In the genomic region with DNA sequence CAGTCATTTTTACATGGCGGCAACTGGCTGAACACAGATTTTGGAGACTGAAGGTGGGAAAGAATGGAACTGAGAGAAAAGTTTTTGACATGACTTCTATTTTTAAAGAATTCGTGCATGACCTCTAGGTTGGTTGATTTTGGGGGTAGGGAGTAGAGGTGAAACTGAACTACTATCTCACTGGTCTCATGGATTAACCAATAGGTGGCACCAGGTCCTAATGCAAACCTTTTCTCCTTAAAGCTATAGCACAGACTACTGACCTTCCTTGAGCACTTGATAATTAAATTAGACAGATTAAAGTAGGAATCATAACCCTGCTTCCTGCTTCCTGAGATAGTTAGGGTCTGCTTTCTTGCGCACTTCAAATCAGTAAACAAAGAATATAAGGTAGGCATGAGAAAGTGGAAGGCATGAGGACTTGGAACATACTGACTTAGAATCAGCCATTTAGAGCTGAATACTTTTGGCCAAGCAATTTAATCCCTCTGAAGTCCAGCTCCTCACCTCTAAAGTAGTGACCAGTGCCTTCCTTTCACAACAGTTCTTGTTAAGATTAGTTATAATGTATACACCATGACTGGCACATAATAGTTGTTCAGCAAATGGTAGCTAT, we compare ENCODE assay signal across 10 cellular contexts.
A peak's percentile ranks its signal among the peaks of the same experiment; 100 is the strongest.
DNase-seq lines count a peak whose midpoint lies in the region; ATAC-seq, FAIRE-seq and TF ChIP-seq lines count a peak whose summit lies in the region.
"Had no signal": no experiment of that assay in that cellular context is flagged by ENCODE, and none has a peak within 500 bp of the region (broad histone marks: within the 10 kb centered on the region; RNA-seq: fewer than 3 reads in every experiment).

No MANE protein-coding gene starts in this region.

- DNase-seq in D721Med (ENCODE audit: insufficient read length, low spot score) (no peak), HT1080 (ENCODE audit: low read depth) (peak; percentile 54), kidney epithelial cell (ENCODE audit: low read depth) (no peak), lower leg skin (ENCODE audit: low spot score in 2 of 2) (no peak), NCI-H1048 (lab: John Stamatoyannopoulos, UW) (no peak)
- no peak for DNase-seq in activated CD8-positive, alpha-beta T cell treated with anti-CD3 and anti-CD28 coated beads for 36 hours
- DNase-seq: activated B cell treated with CpG ODN at 0.5 μM for 24 hours had no signal

- FAIRE-seq in D721Med (lab: Jason Lieb, UNC) = peak; percentile 38

- peak; percentile 55 for TF ChIP-seq CTCF in D721Med (IDR thresholded peaks at IDR 0.05; ENCODE audit: insufficient read depth, missing control alignments)
- peak; percentile 50 for TF ChIP-seq CTCF in kidney epithelial cell (IDR thresholded peaks at IDR 0.05; ENCODE audit: insufficient read depth, low read length, poor library complexity, severe bottlenecking)
- TF ChIP-seq CTCF in activated CD8-positive, alpha-beta T cell treated with anti-CD3 and anti-CD28 coated beads for 36 hours (IDR thresholded peaks at IDR 0.05) = no peak
- no peak for TF ChIP-seq CTCF in lower leg skin (IDR thresholded peaks at IDR 0.05)

- no peaks in the 10 kb centered on the region for H3K36me3 Mint-ChIP-seq in activated CD8-positive, alpha-beta T cell treated with anti-CD3 and anti-CD28 coated beads for 36 hours (ENCODE audit: low read depth)
- H3K36me3 Mint-ChIP-seq: stimulated activated effector memory CD8-positive, alpha-beta T cell treated with anti-CD3 and anti-CD28 coated beads, Interleukin-12 subunit alpha, Interleukin-12 subunit beta, amount 100 ng/mL, for 72 hours had no signal

- H3K9me3 Mint-ChIP-seq in activated CD8-positive, alpha-beta T cell treated with anti-CD3 and anti-CD28 coated beads for 36 hours = peaks cover 5% of the 10 kb centered on the region

- CTCF ChIA-PET in activated CD8-positive, alpha-beta T cell treated with anti-CD3 and anti-CD28 coated beads for 36 hours (lab: Charles Lee) = no interaction called here

- WGBS in lower leg skin, 2 donors = 66 to 68% methylated on average over 3 of the region's 3 CpGs

- H3K4me1 Mint-ChIP-seq in activated CD8-positive, alpha-beta T cell treated with anti-CD3 and anti-CD28 coated beads for 36 hours (ENCODE audit: low read depth) = no peaks in the 10 kb centered on the region
- H3K4me1 Mint-ChIP-seq: activated B cell treated with CpG ODN at 0.5 μM for 24 hours; stimulated activated effector memory CD8-positive, alpha-beta T cell treated with anti-CD3 and anti-CD28 coated beads, Interleukin-12 subunit alpha, Interleukin-12 subunit beta, amount 100 ng/mL, for 72 hours had no signal

- intact Hi-C loops in activated CD8-positive, alpha-beta T cell treated with anti-CD3 and anti-CD28 coated beads for 36 hours (cut with micrococcal nuclease) = no loop called here
- intact Hi-C loops in lower leg skin (cut with DNase I; ENCODE audit: low total_unique reads) = no loop called here

- ATAC-seq in SK-N-SH treated with all-trans-retinoic acid at 6 μM for 48 hours (peak; percentile 95), GM21717 (IDR thresholded peaks at IDR 0.05; ENCODE audit: unreplicated experiment) (no peak)
- no peak for ATAC-seq in activated CD8-positive, alpha-beta T cell treated with anti-CD3 and anti-CD28 coated beads for 36 hours
- ATAC-seq: stimulated activated effector memory CD8-positive, alpha-beta T cell treated with anti-CD3 and anti-CD28 coated beads, Interleukin-12 subunit alpha, Interleukin-12 subunit beta, amount 100 ng/mL, for 72 hours had no signal

- H3K27me3 Mint-ChIP-seq in activated CD8-positive, alpha-beta T cell treated with anti-CD3 and anti-CD28 coated beads for 36 hours = no peaks in the 10 kb centered on the region
- H3K27me3 Mint-ChIP-seq: activated B cell treated with CpG ODN at 0.5 μM for 24 hours had no signal

- no peak for TF ChIP-seq POLR2A in lower leg skin (IDR thresholded peaks at IDR 0.05)

- H3K4me3 Mint-ChIP-seq in activated CD8-positive, alpha-beta T cell treated with anti-CD3 and anti-CD28 coated beads for 36 hours = no peak overlapping the region
- H3K4me3 Mint-ChIP-seq: activated B cell treated with CpG ODN at 0.5 μM for 24 hours; stimulated activated effector memory CD8-positive, alpha-beta T cell treated with anti-CD3 and anti-CD28 coated beads, Interleukin-12 subunit alpha, Interleukin-12 subunit beta, amount 100 ng/mL, for 72 hours had no signal

- POLR2A ChIA-PET in activated CD8-positive, alpha-beta T cell treated with anti-CD3 and anti-CD28 coated beads for 36 hours (lab: Charles Lee) = no interaction called here

- no peak overlapping the region for H3K27ac Mint-ChIP-seq in activated CD8-positive, alpha-beta T cell treated with anti-CD3 and anti-CD28 coated beads for 36 hours
- H3K27ac Mint-ChIP-seq: activated B cell treated with CpG ODN at 0.5 μM for 24 hours; stimulated activated effector memory CD8-positive, alpha-beta T cell treated with anti-CD3 and anti-CD28 coated beads, Interleukin-12 subunit alpha, Interleukin-12 subunit beta, amount 100 ng/mL, for 72 hours had no signal

- H3K4me3 ChIP-seq in kidney epithelial cell (ENCODE audit: low read depth, low read length) (no peak overlapping the region), lower leg skin (ENCODE audit: low read depth, poor library complexity, severe bottlenecking) (no peak overlapping the region)

- H3K36me3 ChIP-seq in kidney epithelial cell (ENCODE audit: control insufficient read depth, insufficient read depth, low read length) = no peaks in the 10 kb centered on the region

- no peaks in the 10 kb centered on the region for H3K27me3 ChIP-seq in kidney epithelial cell (ENCODE audit: control insufficient read depth, insufficient read depth, low read length)

TF ChIP-seq in SK-N-SH treated with all-trans-retinoic acid at 6 μM for 48 hours, 23 proteins besides CTCF, POLR2A, EP300 and RAD21:
- no peak for TF ChIP-seq ISL1 (CRISPR knock-in tag; IDR thresholded peaks at IDR 0.05)
- no peak for TF ChIP-seq CSDC2 (CRISPR knock-in tag; IDR thresholded peaks at IDR 0.05)
- no peak for TF ChIP-seq ESRRG (CRISPR knock-in tag; IDR thresholded peaks at IDR 0.05)
- TF ChIP-seq ZNF8 (CRISPR knock-in tag; IDR thresholded peaks at IDR 0.05) = no peak
- TF ChIP-seq, protein P1, sequence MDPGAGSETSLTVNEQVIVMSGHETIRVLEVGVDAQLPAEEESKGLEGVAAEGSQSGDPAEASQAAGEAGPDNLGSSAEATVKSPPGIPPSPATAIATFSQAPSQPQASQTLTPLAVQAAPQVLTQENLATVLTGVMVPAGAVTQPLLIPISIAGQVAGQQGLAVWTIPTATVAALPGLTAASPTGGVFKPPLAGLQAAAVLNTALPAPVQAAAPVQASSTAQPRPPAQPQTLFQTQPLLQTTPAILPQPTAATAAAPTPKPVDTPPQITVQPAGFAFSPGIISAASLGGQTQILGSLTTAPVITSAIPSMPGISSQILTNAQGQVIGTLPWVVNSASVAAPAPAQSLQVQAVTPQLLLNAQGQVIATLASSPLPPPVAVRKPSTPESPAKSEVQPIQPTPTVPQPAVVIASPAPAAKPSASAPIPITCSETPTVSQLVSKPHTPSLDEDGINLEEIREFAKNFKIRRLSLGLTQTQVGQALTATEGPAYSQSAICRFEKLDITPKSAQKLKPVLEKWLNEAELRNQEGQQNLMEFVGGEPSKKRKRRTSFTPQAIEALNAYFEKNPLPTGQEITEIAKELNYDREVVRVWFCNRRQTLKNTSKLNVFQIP (CRISPR knock-in tag; IDR thresholded peaks at IDR 0.05; ENCODE audit: borderline replicate concordance, low read depth) = no peak

Comparison
In these comparisons a context has a peak if more than half of its experiments do, and no peak if none do; other contexts are left out.
1. CTCF ChIP-seq: peak in D721Med (single experiment) and kidney epithelial cell (single experiment); none in activated CD8-positive, alpha-beta T cell treated with anti-CD3 and anti-CD28 coated beads for 36 hours (single experiment) and lower leg skin (0 of 3).